Comparison of ENCODE assay signal across 8 cellular contexts in the genomic region with DNA sequence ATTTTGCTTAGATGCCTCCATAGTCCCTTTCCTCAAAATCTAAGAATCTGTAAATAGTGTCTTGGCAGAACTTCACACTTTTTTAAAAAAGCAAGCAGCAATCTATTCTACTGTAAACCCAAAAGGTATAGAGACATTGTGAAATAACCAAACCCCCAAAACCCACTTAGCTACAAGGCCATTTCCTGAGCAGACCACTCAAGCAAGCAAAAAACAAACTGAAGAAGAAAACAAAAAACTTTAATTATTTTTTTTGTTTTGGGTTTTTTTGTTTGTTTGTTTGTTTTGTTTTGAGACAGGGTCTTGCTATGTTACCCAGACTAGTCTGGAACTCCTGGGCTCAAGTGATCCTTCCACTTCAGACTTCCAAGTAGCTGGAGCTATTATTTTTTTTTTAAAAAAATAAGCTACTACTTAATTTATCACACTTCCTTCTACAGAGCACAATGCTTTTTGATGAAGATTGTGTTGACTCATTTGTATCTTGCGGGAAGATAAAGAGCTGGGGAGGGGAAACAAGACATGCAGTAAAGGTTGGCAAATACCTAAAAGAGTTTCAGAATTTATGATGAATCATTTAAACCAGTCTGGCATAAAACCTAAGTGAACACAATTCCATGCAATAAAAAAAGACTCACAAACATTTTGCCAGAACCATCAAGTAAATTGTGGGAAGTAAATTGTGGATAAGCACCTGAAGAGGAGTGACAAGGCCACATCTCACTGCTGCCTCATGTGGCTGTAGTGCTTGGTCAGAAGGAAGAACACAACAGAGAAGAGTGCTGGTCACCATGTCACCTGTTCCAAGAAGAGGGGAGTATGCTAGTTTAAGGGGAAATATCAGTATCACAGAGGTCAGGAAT. TPM values are rescaled to one million over a fixed set of nuclear protein-coding genes. Genes with fewer than 3 reads are reported as not detected.
DNase-seq lines count a peak whose midpoint lies in the region; ATAC-seq and TF ChIP-seq lines count a peak whose summit lies in the region.

No MANE protein-coding gene starts in this region.

- TF ChIP-seq CTCF in transverse colon (IDR thresholded peaks at IDR 0.05) = peak; percentile 18 to 51 (median 35)

- H3K27me3 Mint-ChIP-seq in CD4-positive, alpha-beta memory T cell = no peaks in the 10 kb centered on the region

- peaks cover 50 to 77% (median 60%) of the 10 kb centered on the region in 4 donors for H3K4me1 Mint-ChIP-seq in CD4-positive, alpha-beta memory T cell

- no peak overlapping the region for H3K9ac ChIP-seq in NT2/D1 (ENCODE audit: insufficient read length, low read depth)

- H3K4me3 Mint-ChIP-seq in CD4-positive, alpha-beta memory T cell = peak overlapping the region in 6 of 8 donors; percentile 5 to 43 (median 22)

- H3K36me3 ChIP-seq in CD4-positive, alpha-beta memory T cell (ENCODE audit: insufficient read depth, low read length) = no peaks in the 10 kb centered on the region
- no peaks in the 10 kb centered on the region for H3K36me3 ChIP-seq in NT2/D1 (ENCODE audit: insufficient read depth, insufficient read length, low read length)
- H3K36me3 ChIP-seq in transverse colon = no peaks in the 10 kb centered on the region

- H3K27me3 ChIP-seq in CD4-positive, alpha-beta memory T cell (ENCODE audit: insufficient read depth, low read length) = no peaks in the 10 kb centered on the region
- H3K27me3 ChIP-seq in NT2/D1 (ENCODE audit: insufficient read depth, insufficient read length) (no peaks in the 10 kb centered on the region), transverse colon (no peaks in the 10 kb centered on the region)

- H3K27ac Mint-ChIP-seq in CD4-positive, alpha-beta memory T cell = peak overlapping the region; percentile 71 to 98 (median 86)

- WGBS in transverse colon (ENCODE audit: low coverage in 1 of 2), 2 donors = 25 to 45% methylated on average over 1 of the region's 1 CpG

- H3K27ac ChIP-seq in CD4-positive, alpha-beta memory T cell (ENCODE audit: low read depth, low read length) = peak overlapping the region; percentile 8
- peak overlapping the region; percentile 23 to 50 (median 32) for H3K27ac ChIP-seq in transverse colon

- no peak for TF ChIP-seq EP300 in transverse colon (IDR thresholded peaks at IDR 0.05; ENCODE audit: low read depth)

- no peaks in the 10 kb centered on the region for H3K9me3 ChIP-seq in CD4-positive, alpha-beta memory T cell (ENCODE audit: control insufficient read depth in 1 of 2, low read length in 2 of 2)
- H3K9me3 ChIP-seq in NT2/D1 (ENCODE audit: insufficient read depth, low read length) (no peaks in the 10 kb centered on the region), transverse colon (no peaks in the 10 kb centered on the region)

- POLR2A ChIA-PET in CD4-positive, alpha-beta memory T cell (lab: Charles Lee; ENCODE audit: partially characterized antibody) = interaction anchor here (0.8 to 3.0 kb wide), 10 partner anchors 13 to 115 kb away, joined by 3 to 26 read pairs (median 5); partner anchors contain the start of genes AP4B1, BCL2L15, DCLRE1B and HIPK1

- in situ Hi-C loops in transverse colon (cut with MboI; ENCODE audit: low pct_ligation_motif_present in 1 of 4, low pct_unique_long_range_greater_than_20kb in 1 of 4, low sequenced_read_pairs in 3 of 4) = no loop called here

- H3K4me1 ChIP-seq in CD4-positive, alpha-beta memory T cell (ENCODE audit: insufficient read depth, low read length) = peaks cover 64% of the 10 kb centered on the region
- no peaks in the 10 kb centered on the region for H3K4me1 ChIP-seq in NT2/D1 (ENCODE audit: insufficient read depth, insufficient read length)
- peaks cover 0 to 28% (median 5%) of the 10 kb centered on the region in 4 donors for H3K4me1 ChIP-seq in transverse colon

- no peak for TF ChIP-seq POLR2A in transverse colon (IDR thresholded peaks at IDR 0.05)

- DNase-seq in CD4-positive, alpha-beta memory T cell = peak in 4 of 5 donors; percentile 23 to 57 (median 32)
- DNase-seq in NT2/D1 (ENCODE audit: low read depth, low spot score) = peak; percentile 25
- peak; percentile 33 for DNase-seq in central memory CD4-positive, alpha-beta T cell
- DNase-seq in transverse colon = peak; percentile 49
- no peak for DNase-seq in stimulated activated CD4-positive, alpha-beta T cell treated with anti-CD3 and anti-CD28 coated beads, Interleukin-4, amount 100 ng/mL, for 1 hour
- no peak for DNase-seq in sciatic nerve (ENCODE audit: low spot score)

- intact Hi-C loops in CD4-positive, alpha-beta memory T cell (cut with micrococcal nuclease) = loop anchor here (5.0 kb wide), 1 partner anchor 1257 kb away; the partner anchor contains the start of genes CAPZA1 and ST7L
- intact Hi-C loops in transverse colon (cut with DNase I; ENCODE audit: low total_unique reads) = no loop called here
- intact Hi-C loops in sciatic nerve (cut with DNase I) = no loop called here

- CTCF ChIA-PET in CD4-positive, alpha-beta memory T cell (lab: Charles Lee; ENCODE audit: partially characterized antibody) = interaction anchor here (1.0 to 3.0 kb wide), 6 partner anchors 9 to 57 kb away, joined by 3 to 18 read pairs (median 4); partner anchors contain the start of gene AP4B1

- H3K36me3 Mint-ChIP-seq in CD4-positive, alpha-beta memory T cell = peaks cover 0 to 14% of the 10 kb centered on the region in 2 donors

- no peak overlapping the region for H3K4me3 ChIP-seq in CD4-positive, alpha-beta memory T cell (ENCODE audit: low read length in 2 of 2)
- H3K4me3 ChIP-seq in NT2/D1 (ENCODE audit: insufficient read length, low read depth) (no peak overlapping the region), transverse colon (no peak overlapping the region)

- ATAC-seq in GM21447 (IDR thresholded peaks at IDR 0.05; ENCODE audit: unreplicated experiment) = peak; percentile 23
- ATAC-seq in HG03378 (IDR thresholded peaks at IDR 0.05; ENCODE audit: unreplicated experiment) = no peak
- no peak for ATAC-seq in sciatic nerve

- H3K9me3 Mint-ChIP-seq in CD4-positive, alpha-beta memory T cell = no peaks in the 10 kb centered on the region

RNA-seq across cellular contexts. Expression of gene PTPN22, which starts 2.7 kb away (rescaled TPM):
- 10 to 100 TPM; 32.2 to 33.7 TPM for total RNA-seq in CD4-positive, alpha-beta memory T cell
- polyA plus RNA-seq in CD4-positive, alpha-beta memory T cell = 10 to 100 TPM; 38.1 to 66.1 TPM
- 10 to 100 TPM in 2 of 4 donors, 1 to 10 TPM in 2; 4.0 to 28.1 (median 11.2) TPM for total RNA-seq in transverse colon
- total RNA-seq in sciatic nerve = 4.1 TPM

RNA-seq across cellular contexts. Expression of gene BCL2L15, which starts 13.1 kb away (rescaled TPM):
- total RNA-seq in CD4-positive, alpha-beta memory T cell = 1 to 10 TPM; 1.3 to 2.1 TPM
- polyA plus RNA-seq in CD4-positive, alpha-beta memory T cell = 1 to 10 TPM in 1 of 2 donors, under 1 TPM in 1; 0.75 to 1.3 TPM
- total RNA-seq in transverse colon = 100 to 1,000 TPM in 1 of 4 donors, 10 to 100 TPM in 3; 51.3 to 584 (median 89.3) TPM
- total RNA-seq in sciatic nerve = 0.85 TPM

RNA-seq across cellular contexts. Expression of gene AP4B1, which starts 30.4 kb away (rescaled TPM):
- 10 to 100 TPM; 74.5 to 75.5 TPM for total RNA-seq in CD4-positive, alpha-beta memory T cell
- polyA plus RNA-seq in CD4-positive, alpha-beta memory T cell = 10 to 100 TPM in 1 of 2 donors, 1 to 10 TPM in 1; 8.9 to 12.9 TPM
- total RNA-seq in transverse colon (10 to 100 TPM in 2 of 4 donors, 1 to 10 TPM in 2; 7.2 to 37.2 (median 16.5) TPM), sciatic nerve (21.2 TPM)

RNA-seq across cellular contexts. Expression of gene DCLRE1B, which starts 30.9 kb away (rescaled TPM):
- total RNA-seq in CD4-positive, alpha-beta memory T cell = 1 to 10 TPM; 5.1 to 5.4 TPM
- polyA plus RNA-seq in CD4-positive, alpha-beta memory T cell = 1 to 10 TPM; 2.8 to 5.3 TPM
- total RNA-seq in transverse colon = 1 to 10 TPM in 3 of 4 donors, not detected in 1; 2.4 to 6.2 (median 2.9) TPM
- 5.3 TPM for total RNA-seq in sciatic nerve

RNA-seq across cellular contexts. Expression of gene HIPK1, which starts 54.9 kb away (rescaled TPM):
- 100 to 1,000 TPM; 107 to 110 TPM for total RNA-seq in CD4-positive, alpha-beta memory T cell
- 10 to 100 TPM in 1 of 2 donors, 1 to 10 TPM in 1; 4.4 to 17.1 TPM for polyA plus RNA-seq in CD4-positive, alpha-beta memory T cell
- total RNA-seq in transverse colon (10 to 100 TPM; 48.3 to 63.9 (median 53.1) TPM), sciatic nerve (91.2 TPM)

Comparison
In these comparisons a context has a peak if more than half of its experiments do, and no peak if none do; other contexts are left out.
1. DNase-seq: peak in CD4-positive, alpha-beta memory T cell (4 of 5), NT2/D1 (single experiment), central memory CD4-positive, alpha-beta T cell (single experiment) and transverse colon (single experiment); none in stimulated activated CD4-positive, alpha-beta T cell treated with anti-CD3 and anti-CD28 coated beads, Interleukin-4, amount 100 ng/mL, for 1 hour (single experiment) and sciatic nerve (single experiment).
2. RNA of gene BCL2L15, which starts 13.1 kb away (total RNA-seq): 51.3 to 584 TPM in transverse colon; 1.3 to 2.1 TPM in CD4-positive, alpha-beta memory T cell and 0.85 TPM in sciatic nerve (single experiment); every median in the first group is over 10 times any median in the second.